In genomic region chr17:72151565-72152391, GRCh38 we compare ENCODE assay signal across 9 cellular contexts. TPM values are rescaled to one million over a fixed set of nuclear protein-coding genes. Genes with fewer than 3 reads are reported as not detected.
DNase-seq lines count a peak whose midpoint lies in the region; ATAC-seq and TF ChIP-seq lines count a peak whose summit lies in the region.
"Had no signal": no experiment of that assay in that cellular context is flagged by ENCODE, and none has a peak within 500 bp of the region (broad histone marks: within the 10 kb centered on the region; RNA-seq: fewer than 3 reads in every experiment).

No MANE protein-coding gene starts in this region.

- H3K4me1 Mint-ChIP-seq in endodermal cell, result peaks cover 22% of the 10 kb centered on the region

- H3K4me3 ChIP-seq in endodermal cell (ENCODE audit: low read length), result no peak overlapping the region

- peak; percentile 23 for TF ChIP-seq CTCF in endodermal cell (conservative IDR thresholded peaks at IDR 0.05)

- peaks cover 9% of the 10 kb centered on the region for H3K4me1 ChIP-seq in endodermal cell (ENCODE audit: control insufficient read depth, insufficient read depth, low read length)

- no peaks in the 10 kb centered on the region for H3K36me3 Mint-ChIP-seq in endodermal cell (ENCODE audit: low read depth)

- H3K9me3 ChIP-seq in endodermal cell (ENCODE audit: control insufficient read depth, low read length), result no peaks in the 10 kb centered on the region

- peaks cover 29% of the 10 kb centered on the region for H3K27me3 Mint-ChIP-seq in endodermal cell (ENCODE audit: insufficient read depth)

- DNase-seq in Ammon's horn (ENCODE audit: low spot score), result peak; percentile 82
- DNase-seq in NCI-H526 treated with DMSO at 0.1 percent for 48 hours (lab: John Stamatoyannopoulos, UW), result peak; percentile 74
- peak; percentile 90 for DNase-seq in endodermal cell
- DNase-seq in midbrain (lab: John Stamatoyannopoulos, UW), result peak; percentile 66
- DNase-seq in activated CD4-positive, alpha-beta T cell treated with anti-CD3 and anti-CD28 coated beads, Interleukin-2, amount 50 U/mL, for 4 hours, result no peak
- no peak for DNase-seq in NCI-H446 treated with DMSO at 0.1 percent for 48 hours (lab: John Stamatoyannopoulos, UW)

- WGBS in endodermal cell (ENCODE audit: insufficient coverage in 1 of 2, insufficient read length in 1 of 2), 2 experiments, result 44 to 69% methylated on average over 6 to 11 of the region's 11 CpGs

- peaks cover 25% of the 10 kb centered on the region for H3K27me3 ChIP-seq in endodermal cell (ENCODE audit: control insufficient read depth, insufficient read depth, low read length, poor library complexity, severe bottlenecking)

- H3K36me3 ChIP-seq in endodermal cell (ENCODE audit: control insufficient read depth, insufficient read depth, low read length), result no peaks in the 10 kb centered on the region

- peak overlapping the region; percentile 84 for H3K27ac Mint-ChIP-seq in endodermal cell
- H3K27ac Mint-ChIP-seq: nephron had no signal

- H3K9me3 Mint-ChIP-seq in endodermal cell, result no peaks in the 10 kb centered on the region
- H3K9me3 Mint-ChIP-seq: nephron had no signal

- H3K9ac ChIP-seq in endodermal cell (ENCODE audit: extremely low read depth, low read length, poor library complexity, severe bottlenecking), result no peak overlapping the region

- H3K4me3 Mint-ChIP-seq in endodermal cell, result peak overlapping the region; percentile 11
- H3K4me3 Mint-ChIP-seq: nephron had no signal

- peak overlapping the region; percentile 93 for H3K27ac ChIP-seq in endodermal cell (ENCODE audit: low read depth, low read length)

- no peak for ATAC-seq in GM19467 (IDR thresholded peaks at IDR 0.05; ENCODE audit: unreplicated experiment)
- no peak for ATAC-seq in HG02970 (IDR thresholded peaks at IDR 0.05; ENCODE audit: low FRiP score, unreplicated experiment)

RNA-seq across cellular contexts. Expression of gene SOX9, which starts 31.0 kb away (rescaled TPM):
- total RNA-seq in endodermal cell, result 1 to 10 TPM in 1 of 2 donors, under 1 TPM in 1; 0.46 to 1.3 TPM
- 35.3 TPM for polyA plus RNA-seq in endodermal cell (2013, experiment 1 of 2)
- polyA plus RNA-seq in endodermal cell (2013, experiment 2 of 2), result 32.2 TPM

Comparison
In these comparisons a context has a peak if more than half of its experiments do, and no peak if none do; other contexts are left out.
1. DNase-seq: peak in Ammon's horn (single experiment), NCI-H526 treated with DMSO at 0.1 percent for 48 hours (single experiment), endodermal cell (single experiment) and midbrain (single experiment); none in activated CD4-positive, alpha-beta T cell treated with anti-CD3 and anti-CD28 coated beads, Interleukin-2, amount 50 U/mL, for 4 hours (0 of 2) and NCI-H446 treated with DMSO at 0.1 percent for 48 hours (single experiment).